ENCODE assay signal across 32 cellular contexts in genomic region chr6:14017626-14018475, GRCh38.
DNase-seq lines count a peak whose midpoint lies in the region; ATAC-seq, FAIRE-seq and TF ChIP-seq lines count a peak whose summit lies in the region.
"Had no signal": no experiment of that assay in that cellular context is flagged by ENCODE, and none has a peak within 500 bp of the region (broad histone marks: within the 10 kb centered on the region; RNA-seq: fewer than 3 reads in every experiment).

No MANE protein-coding gene starts in this region.

- TF ChIP-seq CTCF in kidney (IDR thresholded peaks at IDR 0.05; ENCODE audit: borderline replicate concordance, extremely low read depth, insufficient read depth) (no peak), smooth muscle cell (IDR thresholded peaks at IDR 0.05; ENCODE audit: borderline replicate concordance, insufficient read depth, poor library complexity, severe bottlenecking) (no peak)

- H3K4me3 ChIP-seq in HUES6 (ENCODE audit: low read depth, low read length), result peak overlapping the region; percentile 37
- no peak overlapping the region for H3K4me3 ChIP-seq in kidney (ENCODE audit: low read length in 2 of 2)
- H3K4me3 ChIP-seq in smooth muscle cell, result peak overlapping the region; percentile 38
- H3K4me3 ChIP-seq: BLaER1 treated with 17β-estradiol and CSF1 and Interleukin-3, amounts not matched to agents 10 nM and 100 nM; left lung; skin epidermis; tibial artery had no signal

- peaks cover 5% of the 10 kb centered on the region; the same call in 1 of the 2 replicates for H3K27me3 ChIP-seq in HUES6 (ENCODE audit: control insufficient read depth, insufficient read depth, low read length)
- no peaks in the 10 kb centered on the region for H3K27me3 ChIP-seq in smooth muscle cell (ENCODE audit: low read depth)
- H3K27me3 ChIP-seq: BLaER1 treated with 17β-estradiol and CSF1 and Interleukin-3, amounts not matched to agents 10 nM and 100 nM; left lung; tibial artery had no signal

- H3K9ac ChIP-seq in HUES6 (ENCODE audit: low read length) (peak overlapping the region; percentile 5), kidney (ENCODE audit: low read length in 2 of 2) (no peak overlapping the region), smooth muscle cell (ENCODE audit: low read depth) (no peak overlapping the region)
- H3K9ac ChIP-seq: BLaER1 treated with 17β-estradiol and CSF1 and Interleukin-3, amounts not matched to agents 10 nM and 100 nM had no signal

- H3K27ac ChIP-seq in HUES6 (ENCODE audit: low read depth, low read length), result no peak overlapping the region
- H3K27ac ChIP-seq in kidney (ENCODE audit: low read depth in 2 of 2, low read length in 2 of 2), result no peak overlapping the region
- H3K27ac ChIP-seq in smooth muscle cell (ENCODE audit: low read depth), result no peak overlapping the region
- H3K27ac ChIP-seq: BLaER1 treated with 17β-estradiol and CSF1 and Interleukin-3, amounts not matched to agents 10 nM and 100 nM; left lung; skin epidermis; tibial artery had no signal

- H3K36me3 ChIP-seq in HUES6 (ENCODE audit: control insufficient read depth, insufficient read depth, low read length) (no peaks in the 10 kb centered on the region), kidney (ENCODE audit: control insufficient read depth in 1 of 2, insufficient read depth in 2 of 2, low read length in 2 of 2) (no peaks in the 10 kb centered on the region), smooth muscle cell (ENCODE audit: low read depth) (no peaks in the 10 kb centered on the region)
- H3K36me3 ChIP-seq: left lung, tibial artery had no signal

- peak overlapping the region; percentile 80 for H2AFZ ChIP-seq in smooth muscle cell (ENCODE audit: low read depth)

- DNase-seq in ecto neural progenitor cell (ENCODE audit: low spot score) (peak; percentile 66), kidney (peak; percentile 35), smooth muscle cell (lab: John Stamatoyannopoulos, UW; ENCODE audit: unreplicated experiment) (no peak), AG08395 (ENCODE audit: low spot score) (no peak), G401 (ENCODE audit: low spot score) (no peak)
- DNase-seq: activated CD4-positive, alpha-beta T cell treated with anti-CD3 and anti-CD28 coated beads, Interleukin-2, amount 50 U/mL, for 4 hours; activated CD8-positive, alpha-beta memory T cell treated with anti-CD3 and anti-CD28 coated beads, Interleukin-2, amount 50 U/mL, for 4 hours; activated naive CD4-positive, alpha-beta T cell treated with anti-CD3 and anti-CD28 coated beads, Interleukin-2, amount 10 ng/mL, durations not matched to agents 7 days and 5 days; amygdala; DMS53; effector CD8-positive, alpha-beta T cell; erythroblast; GDM1; head of caudate nucleus; immature natural killer cell; left lung; NCI-H1105; NCI-H2029; NCI-H2227 treated with DMSO at 0.1 percent for 48 hours; NCI-H69; retina; SHP77 treated with DMSO at 0.1 percent for 48 hours; stimulated activated CD4-positive, alpha-beta T cell treated with anti-CD3 and anti-CD28 coated beads, Interleukin-1b, Interleukin-23, amount 100 ng/mL, for 48 hours; stimulated activated CD8-positive, alpha-beta memory T cell treated with anti-CD3 and anti-CD28 coated beads, Interleukin-4, amount 100 ng/mL, for 48 hours; stimulated activated naive CD8-positive, alpha-beta T cell treated with anti-CD3 and anti-CD28 coated beads, Interleukin-15, amount 100 ng/mL, for 72 hours; tibial artery had no signal

- intact Hi-C loops in kidney (cut with DNase I), result no loop called here

- peaks cover under 1% of the 10 kb centered on the region for H3K9me3 ChIP-seq in HUES6 (ENCODE audit: control insufficient read depth, insufficient read depth, low read depth, low read length)
- peaks cover 0 to under 1% of the 10 kb centered on the region in 2 donors for H3K9me3 ChIP-seq in kidney (ENCODE audit: control insufficient read depth in 1 of 2, low read length in 2 of 2)
- no peaks in the 10 kb centered on the region for H3K9me3 ChIP-seq in smooth muscle cell (replicated peaks; ENCODE audit: low read depth)
- H3K9me3 ChIP-seq: left lung, tibial artery had no signal

- H3K79me2 ChIP-seq in smooth muscle cell (ENCODE audit: low read depth), result no peaks in the 10 kb centered on the region

- H3K4me1 ChIP-seq in HUES6 (ENCODE audit: control insufficient read depth, insufficient read depth, low read length), result peaks cover 29% of the 10 kb centered on the region
- H3K4me1 ChIP-seq in kidney (ENCODE audit: control insufficient read depth in 1 of 2, insufficient read depth in 1 of 2, low read depth in 1 of 2, low read length in 2 of 2), result no peaks in the 10 kb centered on the region
- peaks cover 18% of the 10 kb centered on the region for H3K4me1 ChIP-seq in smooth muscle cell (ENCODE audit: low read depth)
- H3K4me1 ChIP-seq: left lung, tibial artery had no signal

- peak overlapping the region; percentile 83 for H3K4me2 ChIP-seq in smooth muscle cell
- H3K4me2 ChIP-seq: BLaER1 treated with 17β-estradiol and CSF1 and Interleukin-3, amounts not matched to agents 10 nM and 100 nM had no signal

- no peak for FAIRE-seq in kidney (lab: Jason Lieb, UNC)
- FAIRE-seq: bronchial epithelial cell, colon had no signal

- in situ Hi-C loops in G401 (cut with HindIII; ENCODE audit: low sequenced_read_pairs), result no loop called here

- ATAC-seq in GM19395 (IDR thresholded peaks at IDR 0.05; ENCODE audit: unreplicated experiment), result no peak
- ATAC-seq: stimulated activated naive CD8-positive, alpha-beta T cell treated with anti-CD3 and anti-CD28 coated beads, Interleukin-15, amount 100 ng/mL, for 72 hours had no signal

- 24% methylated on average over 45 of the region's 46 CpGs for WGBS in smooth muscle cell (ENCODE audit: low lambda C conversion rate)

- H3F3A ChIP-seq in smooth muscle cell (ENCODE audit: low read depth), result no peaks in the 10 kb centered on the region

- no peaks in the 10 kb centered on the region for H4K20me1 ChIP-seq in smooth muscle cell (ENCODE audit: low read depth)
- H4K20me1 ChIP-seq: BLaER1 treated with 17β-estradiol and CSF1 and Interleukin-3, amounts not matched to agents 10 nM and 100 nM had no signal

Comparison
In these comparisons a context has a peak if more than half of its experiments do, and no peak if none do; other contexts are left out.
1. H3K4me3 ChIP-seq: peak in HUES6 (single experiment) and smooth muscle cell (single experiment); none in kidney (0 of 2).
2. DNase-seq: peak in ecto neural progenitor cell (single experiment) and kidney (single experiment); none in smooth muscle cell (single experiment), AG08395 (single experiment) and G401 (single experiment).